32 cellular contexts compared by ENCODE assay signal in genomic region chr10:59633063-59633462, GRCh38.
DNase-seq lines count a peak whose midpoint lies in the region; ATAC-seq, FAIRE-seq and TF ChIP-seq lines count a peak whose summit lies in the region.
"Had no signal": no experiment of that assay in that cellular context is flagged by ENCODE, and none has a peak within 500 bp of the region (broad histone marks: within the 10 kb centered on the region; RNA-seq: fewer than 3 reads in every experiment).

No MANE protein-coding gene starts in this region.

- no peak overlapping the region for H2AFZ ChIP-seq in GM12878 (ENCODE audit: control insufficient read depth, low read depth, low read length)

- no peak for DNase-seq in GM12878 (ENCODE audit: low read depth, low spot score)
- peak; percentile 28 for DNase-seq in iPS-NIHi7 (ENCODE audit: extremely low spot score)
- DNase-seq in mesenteric fat pad (ENCODE audit: low spot score), result no peak
- no peak for DNase-seq in NCI-H82 (lab: John Stamatoyannopoulos, UW)
- DNase-seq in DMS79 (lab: John Stamatoyannopoulos, UW), result no peak
- no peak for DNase-seq in NCI-H2196 treated with DMSO at 0.1 percent for 48 hours (lab: John Stamatoyannopoulos, UW; ENCODE audit: unreplicated experiment)
- DNase-seq: activated CD4-positive, alpha-beta T cell treated with anti-CD3 and anti-CD28 coated beads, Interleukin-2, amount 50 U/mL, for 4 hours; activated CD4-positive, CD25-positive, alpha-beta regulatory T cell; activated CD8-positive, alpha-beta memory T cell treated with anti-CD3 and anti-CD28 coated beads, Interleukin-2, amount 50 U/mL, for 48 hours; cortex of kidney; DND-41; effector memory CD8-positive, alpha-beta T cell; immature natural killer cell; left colon; naive thymus-derived CD4-positive, alpha-beta T cell; NCI-H1092; NCI-H1694 treated with DMSO at 0.1 percent for 48 hours; NCI-H2171 treated with DMSO at 0.1 percent for 48 hours; NCI-H524; NK-92 treated with Interleukin-12 subunit alpha and Interleukin-12 subunit beta, amount 100 ng/mL, for 24 hours; nucleus accumbens; SHP77 treated with DMSO at 0.1 percent for 48 hours; stimulated activated naive CD4-positive, alpha-beta T cell treated with Interleukin-2 at 50 U/mL for 16 hours had no signal

- no peak for TF ChIP-seq RAD21 in GM12878 (IDR thresholded peaks at IDR 0.05; ENCODE audit: insufficient read depth, low read depth, low read length)

- H3K9me3 ChIP-seq in GM12878 (replicated peaks; ENCODE audit: control insufficient read depth, insufficient read depth, low read length), result no peaks in the 10 kb centered on the region; the same call in 2 of the 3 replicates
- H3K9me3 ChIP-seq: thoracic aorta had no signal

- TF ChIP-seq CTCF in 22Rv1 (IDR thresholded peaks at IDR 0.05) (peak; percentile 13; the same call in 1 of the 2 replicates), GM12875 (IDR thresholded peaks at IDR 0.05; ENCODE audit: borderline replicate concordance, insufficient read depth, low read depth, low read length) (peak; percentile 14; the same call in 1 of the 2 replicates), GM12878 (IDR thresholded peaks at IDR 0.05 in 2 of 3, conservative IDR thresholded peaks at IDR 0.05 in 1 of 3; ENCODE audit: control insufficient read depth in 2 of 3, extremely low read depth in 1 of 3, insufficient read depth in 1 of 3, low read depth in 3 of 3, low read length in 3 of 3) (peak in 1 of 3 experiments; percentile 13; a peak in 1 of 6 replicates)

- BruUV-seq in GM12878 (replicated peaks; lab: Mats Ljungman, UMichigan), result no TSS peak

- WGBS in GM12878 (ENCODE audit: insufficient coverage, insufficient replicate concordance, low lambda C conversion rate, missing lambda C conversion rate), result 55% methylated on average over 2 of the region's 2 CpGs

- H4K20me1 ChIP-seq in GM12878 (ENCODE audit: control insufficient read depth, insufficient read depth), result no peaks in the 10 kb centered on the region

- peak; percentile 29; the same call in 1 of the 3 replicates for ATAC-seq in GM12878
- ATAC-seq: activated naive CD4-positive, alpha-beta T cell treated with anti-CD3 and anti-CD28 coated beads, Interleukin-2, amount 50 U/mL, for 72 hours; effector memory CD8-positive, alpha-beta T cell; esophagus mucosa; left colon; naive thymus-derived CD4-positive, alpha-beta T cell; Panc1 had no signal

- RAD21 ChIA-PET in GM12878 (lab: Charles Lee; ENCODE audit: unreplicated experiment), result interaction anchor here (1.8 kb wide), 1 partner anchor 10 kb away, joined by 4 read pairs; no protein-coding TSS in a partner anchor

- H3K27ac ChIP-seq in 22Rv1 (no peak overlapping the region), GM12878 (ENCODE audit: control insufficient read depth, insufficient read depth) (no peak overlapping the region)
- H3K27ac ChIP-seq: HL-60, thoracic aorta had no signal

- no peak for TF ChIP-seq EP300 in GM12878 (IDR thresholded peaks at IDR 0.05; ENCODE audit: borderline replicate concordance in 1 of 2, control insufficient read depth in 1 of 2, low read depth in 2 of 2, low read length in 2 of 2)

- SMC1A ChIA-PET in GM12878 (lab: Charles Lee; ENCODE audit: uncharacterized antibody, unreplicated experiment), result no interaction called here

- CTCF ChIA-PET in GM12878 (lab: Yijun Ruan, JAX), result interaction anchor here (2.2 kb wide), 1 partner anchor 10 kb away, joined by 5 read pairs; no protein-coding TSS in a partner anchor

- H3K4me1 ChIP-seq in GM12878 (ENCODE audit: control insufficient read depth, insufficient read depth, low read length), result no peaks in the 10 kb centered on the region; the same call in 1 of the 2 replicates

- H3K9ac ChIP-seq in GM12878 (ENCODE audit: control insufficient read depth, insufficient read depth, low read length), result no peak overlapping the region

- intact Hi-C loops in GM12878 (cut with micrococcal nuclease; ENCODE audit: unreplicated experiment), result no loop called here

- TF ChIP-seq POLR2A in GM12878 (IDR thresholded peaks at IDR 0.05; ENCODE audit: low read depth, low read length), result no peak

- H3K36me3 ChIP-seq in GM12878 (ENCODE audit: control insufficient read depth in 2 of 2, insufficient read depth in 2 of 2, low read length in 1 of 2), result no peaks in the 10 kb centered on the region
- H3K36me3 ChIP-seq: thoracic aorta had no signal

- no peak overlapping the region for H3K4me2 ChIP-seq in GM12878 (ENCODE audit: control insufficient read depth, insufficient read depth)

- POLR2A ChIA-PET in GM12878 (lab: Charles Lee), result no interaction called here

- H3K27me3 ChIP-seq in GM12878 (replicated peaks in 1 of 2; ENCODE audit: control insufficient read depth in 2 of 2, insufficient read depth in 2 of 2, low read length in 1 of 2), result no peaks in the 10 kb centered on the region

- H3K79me2 ChIP-seq in GM12878 (ENCODE audit: control insufficient read depth, insufficient read depth, low read length), result no peaks in the 10 kb centered on the region

- no peak for FAIRE-seq in GM12878 (lab: Jason Lieb, UNC)
- FAIRE-seq: frontal cortex, GM12892 had no signal

- H3K4me3 ChIP-seq in GM12875 (ENCODE audit: low read depth, low read length), result no peak overlapping the region
- no peak overlapping the region for H3K4me3 ChIP-seq in GM12878
- H3K4me3 ChIP-seq: thoracic aorta had no signal

- in situ Hi-C loops in GM12878 (cut with MboI), result no loop called here

TF ChIP-seq in GM12878, 131 proteins besides CTCF, POLR2A, EP300 and RAD21 (continues in another document):
- no peak for TF ChIP-seq CEBPB (IDR thresholded peaks at IDR 0.05; ENCODE audit: borderline replicate concordance in 1 of 2, low read depth in 2 of 2, low read length in 2 of 2)
- TF ChIP-seq HDGF (IDR thresholded peaks at IDR 0.05), result no peak
- TF ChIP-seq LARP7 (IDR thresholded peaks at IDR 0.05), result no peak
- TF ChIP-seq PML (IDR thresholded peaks at IDR 0.05; ENCODE audit: low read length), result no peak
- TF ChIP-seq RELB (IDR thresholded peaks at IDR 0.05; ENCODE audit: low read depth), result no peak
- no peak for TF ChIP-seq MEF2B (IDR thresholded peaks at IDR 0.05; ENCODE audit: partially characterized antibody, poor library complexity, severe bottlenecking)
- TF ChIP-seq RELA (IDR thresholded peaks at IDR 0.05; ENCODE audit: borderline replicate concordance, partially characterized antibody), result no peak
- no peak for TF ChIP-seq SPI1 (IDR thresholded peaks at IDR 0.05; ENCODE audit: borderline replicate concordance, insufficient read depth, low read depth, low read length)
- TF ChIP-seq TARDBP (IDR thresholded peaks at IDR 0.05; ENCODE audit: borderline replicate concordance), result no peak
- TF ChIP-seq SMC3 (IDR thresholded peaks at IDR 0.05; ENCODE audit: borderline replicate concordance, low read length), result no peak
- no peak for TF ChIP-seq ZNF217 (IDR thresholded peaks at IDR 0.05)
- no peak for TF ChIP-seq USF1 (IDR thresholded peaks at IDR 0.05; ENCODE audit: borderline replicate concordance, extremely low read length, insufficient read depth, low read depth, low read length)
- TF ChIP-seq ZBED1 (IDR thresholded peaks at IDR 0.05; ENCODE audit: borderline replicate concordance), result no peak
- TF ChIP-seq IRF5 (IDR thresholded peaks at IDR 0.05; ENCODE audit: borderline replicate concordance), result no peak
- TF ChIP-seq BACH1 (IDR thresholded peaks at IDR 0.05; ENCODE audit: borderline replicate concordance), result no peak
